ENCODE assay signal across 1 cellular context in the genomic region with DNA sequence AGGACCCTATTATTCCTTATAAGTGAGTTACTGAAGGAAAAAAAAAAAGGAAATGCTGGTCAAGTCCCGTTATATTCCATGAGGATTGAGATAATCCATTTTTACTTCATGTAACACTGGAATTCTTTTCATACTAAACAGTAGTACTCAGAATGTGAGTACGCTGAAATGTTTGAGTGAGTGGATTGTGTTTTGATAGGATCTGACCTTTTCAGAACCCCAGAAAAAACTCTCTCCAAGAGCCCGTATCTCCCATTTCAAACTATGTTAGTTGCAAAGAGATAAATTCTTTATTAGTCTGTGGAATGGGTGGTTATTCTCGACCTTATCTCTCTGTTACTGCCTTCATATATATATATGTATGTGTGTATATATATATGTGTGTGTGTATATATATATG.
TF ChIP-seq lines count a peak whose summit lies in the region.

No MANE protein-coding gene starts in this region.

TF ChIP-seq in IMR-90, 13 proteins besides CTCF, POLR2A, EP300 and RAD21:
- TF ChIP-seq RFX5 (IDR thresholded peaks at IDR 0.05; ENCODE audit: low read depth, low read length) (no peak), MAFK (IDR thresholded peaks at IDR 0.05; ENCODE audit: low read depth, low read length) (no peak), NFE2L2 (IDR thresholded peaks at IDR 0.05; ENCODE audit: low read depth, low read length) (no peak), BHLHE40 (IDR thresholded peaks at IDR 0.05; ENCODE audit: low read depth, low read length) (no peak), RCOR1 (IDR thresholded peaks at IDR 0.05; ENCODE audit: insufficient replicate concordance, low read length) (no peak), MAZ (IDR thresholded peaks at IDR 0.05; ENCODE audit: borderline replicate concordance, low read depth, low read length) (no peak), MXI1 (IDR thresholded peaks at IDR 0.05; ENCODE audit: borderline replicate concordance, low read depth, low read length) (no peak), CEBPB (IDR thresholded peaks at IDR 0.05; ENCODE audit: low read depth, low read length) (no peak), FOS (IDR thresholded peaks at IDR 0.05; ENCODE audit: low read depth, low read length) (no peak), CHD1 (IDR thresholded peaks at IDR 0.05; ENCODE audit: low read depth, low read length) (no peak), SMC3 (IDR thresholded peaks at IDR 0.05; ENCODE audit: low read depth, low read length) (no peak)
- TF ChIP-seq, protein P1, sequence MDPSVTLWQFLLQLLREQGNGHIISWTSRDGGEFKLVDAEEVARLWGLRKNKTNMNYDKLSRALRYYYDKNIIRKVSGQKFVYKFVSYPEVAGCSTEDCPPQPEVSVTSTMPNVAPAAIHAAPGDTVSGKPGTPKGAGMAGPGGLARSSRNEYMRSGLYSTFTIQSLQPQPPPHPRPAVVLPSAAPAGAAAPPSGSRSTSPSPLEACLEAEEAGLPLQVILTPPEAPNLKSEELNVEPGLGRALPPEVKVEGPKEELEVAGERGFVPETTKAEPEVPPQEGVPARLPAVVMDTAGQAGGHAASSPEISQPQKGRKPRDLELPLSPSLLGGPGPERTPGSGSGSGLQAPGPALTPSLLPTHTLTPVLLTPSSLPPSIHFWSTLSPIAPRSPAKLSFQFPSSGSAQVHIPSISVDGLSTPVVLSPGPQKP (IDR thresholded peaks at IDR 0.05; ENCODE audit: borderline replicate concordance, low read depth, low read length) = no peak
- TF ChIP-seq, protein P2, sequence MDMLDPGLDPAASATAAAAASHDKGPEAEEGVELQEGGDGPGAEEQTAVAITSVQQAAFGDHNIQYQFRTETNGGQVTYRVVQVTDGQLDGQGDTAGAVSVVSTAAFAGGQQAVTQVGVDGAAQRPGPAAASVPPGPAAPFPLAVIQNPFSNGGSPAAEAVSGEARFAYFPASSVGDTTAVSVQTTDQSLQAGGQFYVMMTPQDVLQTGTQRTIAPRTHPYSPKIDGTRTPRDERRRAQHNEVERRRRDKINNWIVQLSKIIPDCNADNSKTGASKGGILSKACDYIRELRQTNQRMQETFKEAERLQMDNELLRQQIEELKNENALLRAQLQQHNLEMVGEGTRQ (IDR thresholded peaks at IDR 0.05; ENCODE audit: low read depth, low read length) = no peak
